Comparison of ENCODE assay signal across 8 cellular contexts in genomic region chr3:42655331-42655888, GRCh38. TPM values are rescaled to one million over a fixed set of nuclear protein-coding genes. Genes with fewer than 3 reads are reported as not detected.
DNase-seq lines count a peak whose midpoint lies in the region; ATAC-seq, FAIRE-seq and TF ChIP-seq lines count a peak whose summit lies in the region.

No MANE protein-coding gene starts in this region.

- FAIRE-seq in HepG2 (lab: Jason Lieb, UNC) = no peak

- no peak for ATAC-seq in HepG2
- no peak for ATAC-seq in right lobe of liver
- no peak for ATAC-seq in HG03108 (IDR thresholded peaks at IDR 0.05; ENCODE audit: unreplicated experiment)
- ATAC-seq in HG03095 (IDR thresholded peaks at IDR 0.05; ENCODE audit: unreplicated experiment) = no peak

- H3K4me2 ChIP-seq in HepG2 (ENCODE audit: low read depth, low read length) = peak overlapping the region; percentile 90

- no peak for TF ChIP-seq RAD21 in HepG2 (CRISPR knock-in tag; IDR thresholded peaks at IDR 0.05)

- H3K27ac ChIP-seq in HepG2 (ENCODE audit: extremely low read length, insufficient read depth, low read length) (peak overlapping the region; percentile 29), right lobe of liver (no peak overlapping the region), dorsolateral prefrontal cortex (peak overlapping the region; percentile 52 to 99 (median 96)), mucosa of rectum (ENCODE audit: low read depth in 2 of 2, low read length in 2 of 2) (peak overlapping the region; percentile 61 to 70)

- DNase-seq in HepG2 (ENCODE audit: low spot score) = no peak
- no peak for DNase-seq in right lobe of liver
- peak in 4 of 10 donors; percentile 47 to 70 (median 60) for DNase-seq in dorsolateral prefrontal cortex
- DNase-seq in NOMO-1 treated with dmso at 0.1 percent for 144 hours (lab: John Stamatoyannopoulos, UW; ENCODE audit: unreplicated experiment) = no peak
- DNase-seq in LoVo (ENCODE audit: low spot score) = no peak

- intact Hi-C loops in HepG2 (cut with micrococcal nuclease; ENCODE audit: unreplicated experiment) = no loop called here
- intact Hi-C loops in right lobe of liver (cut with DNase I) = no loop called here
- intact Hi-C loops in dorsolateral prefrontal cortex (cut with DNase I) = loop anchor here (2.0 to 5.0 kb wide), 3 partner anchors 37 to 85 kb away; no protein-coding TSS in a partner anchor

- H3K36me3 ChIP-seq in HepG2 (replicated peaks in 1 of 2; ENCODE audit: control insufficient read depth in 1 of 2, insufficient read depth in 2 of 2, low read length in 2 of 2) (no peaks in the 10 kb centered on the region), right lobe of liver (no peaks in the 10 kb centered on the region), mucosa of rectum (ENCODE audit: control insufficient read depth in 2 of 2, insufficient read depth in 2 of 2, low read length in 2 of 2) (no peaks in the 10 kb centered on the region)

- in situ Hi-C loops in HepG2 (cut with HindIII; ENCODE audit: extremely low pct_ligation_motif_present, low pct_unique_long_range_greater_than_20kb) = no loop called here

- no TSS peak for BruUV-seq in HepG2 (replicated peaks; lab: Mats Ljungman, UMichigan)

- 67% methylated on average over 1 of the region's 4 CpGs for WGBS in HepG2 (ENCODE audit: low lambda C conversion rate)
- no CpG with 5 or more reads among the region's 4 CpGs for WGBS in right lobe of liver (ENCODE audit: insufficient coverage, low coverage, low lambda C conversion rate, missing lambda C conversion rate)

- H3K27me3 ChIP-seq in HepG2 (ENCODE audit: control insufficient read depth in 1 of 2, insufficient read depth in 2 of 2, low read length in 2 of 2) (no peaks in the 10 kb centered on the region), right lobe of liver (no peaks in the 10 kb centered on the region), dorsolateral prefrontal cortex (no peaks in the 10 kb centered on the region), mucosa of rectum (ENCODE audit: control insufficient read depth in 2 of 2, insufficient read depth in 2 of 2, low read length in 2 of 2) (no peaks in the 10 kb centered on the region)

- no peak for TF ChIP-seq POLR2A in HepG2 (IDR thresholded peaks at IDR 0.05; ENCODE audit: insufficient read depth in 1 of 2, low read depth in 2 of 2, low read length in 2 of 2)
- no peak for TF ChIP-seq POLR2A in right lobe of liver (IDR thresholded peaks at IDR 0.05)

- H3K9ac ChIP-seq in HepG2 (ENCODE audit: insufficient read depth, low read depth, low read length) (peak overlapping the region; percentile 80; the same call in 1 of the 2 replicates), mucosa of rectum (ENCODE audit: low read depth in 1 of 2, low read length in 2 of 2) (peak overlapping the region; percentile 32 to 70)

- H4K20me1 ChIP-seq in HepG2 (ENCODE audit: insufficient read depth, low read length) = no peaks in the 10 kb centered on the region

- H3K79me2 ChIP-seq in HepG2 (ENCODE audit: insufficient read depth, low read length) = peaks cover 7% of the 10 kb centered on the region

- H3K4me3 ChIP-seq in HepG2 (replicated peaks in 1 of 3; ENCODE audit: insufficient read depth in 1 of 3, low read depth in 2 of 3, low read length in 3 of 3) (peak overlapping the region in 1 of 3 experiments; percentile 89; a peak in 2 of 6 replicates), right lobe of liver (peak overlapping the region in 1 of 3 donors; percentile 60), dorsolateral prefrontal cortex (peak overlapping the region; percentile 52 to 98 (median 87)), mucosa of rectum (ENCODE audit: low read length in 2 of 2) (peak overlapping the region; percentile 58 to 73)

- no peak overlapping the region for H2AFZ ChIP-seq in HepG2 (ENCODE audit: low read length)

- TF ChIP-seq CTCF in HepG2 (CRISPR knock-in tag; IDR thresholded peaks at IDR 0.05) (no peak), right lobe of liver (IDR thresholded peaks at IDR 0.05) (no peak), dorsolateral prefrontal cortex (IDR thresholded peaks at IDR 0.05 in 54 of 56, conservative IDR thresholded peaks at IDR 0.05 in 2 of 56; ENCODE audit: low read depth in 1 of 56, partially characterized antibody in 56 of 56) (no peak)

- H3K4me1 ChIP-seq in HepG2 (ENCODE audit: insufficient read depth, low read length) (peaks cover 62% of the 10 kb centered on the region), right lobe of liver (peaks cover 0 to 14% (median 3%) of the 10 kb centered on the region in 4 donors), mucosa of rectum (ENCODE audit: control insufficient read depth in 2 of 2, insufficient read depth in 2 of 2, low read length in 2 of 2) (peaks cover 14 to 32% of the 10 kb centered on the region in 2 donors)

- POLR2A ChIA-PET in HepG2 (lab: Yijun Ruan, JAX) = no interaction called here

- TF ChIP-seq EP300 in HepG2 (IDR thresholded peaks at IDR 0.05; ENCODE audit: low read depth in 2 of 2, low read length in 2 of 2) = no peak
- no peak for TF ChIP-seq EP300 in HepG2 (CRISPR knock-in tag; IDR thresholded peaks at IDR 0.05; ENCODE audit: borderline replicate concordance)

- CTCF ChIA-PET in HepG2 (lab: Yijun Ruan, JAX; ENCODE audit: low intra/inter-chr PET ratio, low total read pairs) = no interaction called here

- H3K9me3 ChIP-seq in HepG2 (ENCODE audit: low read length) (no peaks in the 10 kb centered on the region), right lobe of liver (no peaks in the 10 kb centered on the region), mucosa of rectum (ENCODE audit: control insufficient read depth in 2 of 2, low read length in 2 of 2) (no peaks in the 10 kb centered on the region)

RNA-seq across cellular contexts. Expression of gene ZBTB47, which starts 1.9 kb away (rescaled TPM):
- total RNA-seq in HepG2 (2016; rRNA removed; fragmentation: Illumina TruSeq; extraction: Trizol) = 1.4 and 3.1 TPM in 2 replicates
- 0.20 and 0.44 TPM in 2 replicates for total RNA-seq in HepG2 (2016; cell fraction: cytosol; rRNA removed; fragmentation: Illumina TruSeq; extraction: Trizol; ENCODE audit: low read depth)
- total RNA-seq in HepG2 (2016; cell fraction: insoluble cytoplasmic fraction; rRNA removed; fragmentation: Illumina TruSeq; extraction: Trizol) = 1.4 and 3.1 TPM in 2 replicates
- total RNA-seq in HepG2 (2016; cell fraction: membrane; rRNA removed; fragmentation: Illumina TruSeq; extraction: Trizol) = 1.5 and 1.6 TPM in 2 replicates
- total RNA-seq in HepG2 (2016; cell fraction: nucleus; rRNA removed; fragmentation: Illumina TruSeq; extraction: Trizol) = 2.9 and 3.4 TPM in 2 replicates
- polyA plus RNA-seq in HepG2 (2011; rRNA removed) = 1.5 and 2.4 TPM in 2 replicates
- polyA plus RNA-seq in HepG2 (2011; cell fraction: cytosol; rRNA removed) = 1.3 and 1.5 TPM in 2 replicates
- polyA plus RNA-seq in HepG2 (2011; cell fraction: nucleus; rRNA removed) = 5.0 and 5.4 TPM in 2 replicates
- polyA plus RNA-seq in HepG2 (2012) = 1.1 and 1.5 TPM in 2 replicates
- 0.19 and 0.20 TPM in 2 replicates for polyA plus RNA-seq in HepG2 (2016; cell fraction: cytosol; fragmentation: Illumina TruSeq; extraction: Trizol; ENCODE audit: low read depth)
- 1.4 and 1.5 TPM in 2 replicates for polyA plus RNA-seq in HepG2 (2016; cell fraction: insoluble cytoplasmic fraction; fragmentation: Illumina TruSeq; extraction: Trizol; ENCODE audit: low read depth)
- polyA plus RNA-seq in HepG2 (2016; cell fraction: membrane; fragmentation: Illumina TruSeq; extraction: Trizol; ENCODE audit: low read depth) = 0.82 and 1.3 TPM in 2 replicates
- 2.3 and 3.8 TPM in 2 replicates for polyA plus RNA-seq in HepG2 (2016; cell fraction: nucleus; fragmentation: Illumina TruSeq; extraction: Trizol; ENCODE audit: insufficient read depth, low read depth)
- 7.3 and 12.7 TPM in 2 replicates for polyA minus RNA-seq in HepG2 (2011; rRNA and poly(A)+ RNA removed; ENCODE audit: low replicate concordance)
- polyA minus RNA-seq in HepG2 (2011; cell fraction: cytosol; rRNA and poly(A)+ RNA removed) = 1.7 and 1.8 TPM in 2 replicates
- polyA minus RNA-seq in HepG2 (2011; cell fraction: nucleus; rRNA and poly(A)+ RNA removed) = 4.7 and 5.2 TPM in 2 replicates
- total RNA-seq in right lobe of liver = 1 to 10 TPM; 2.2 to 8.9 (median 4.9) TPM
- 100 to 1,000 TPM in 3 of 120 experiments, 10 to 100 TPM in 117; 45.2 to 122 (median 62.1) TPM for total RNA-seq in dorsolateral prefrontal cortex

RNA-seq across cellular contexts. Expression of gene KLHL40, which starts 29.9 kb away (rescaled TPM):
- not detected in 2 replicates for total RNA-seq in HepG2 (2016; rRNA removed; fragmentation: Illumina TruSeq; extraction: Trizol)
- total RNA-seq in HepG2 (2016; cell fraction: cytosol; rRNA removed; fragmentation: Illumina TruSeq; extraction: Trizol; ENCODE audit: low read depth) = not detected in 2 replicates
- not detected in 2 replicates for total RNA-seq in HepG2 (2016; cell fraction: insoluble cytoplasmic fraction; rRNA removed; fragmentation: Illumina TruSeq; extraction: Trizol)
- not detected in 2 replicates for total RNA-seq in HepG2 (2016; cell fraction: membrane; rRNA removed; fragmentation: Illumina TruSeq; extraction: Trizol)
- total RNA-seq in HepG2 (2016; cell fraction: nucleus; rRNA removed; fragmentation: Illumina TruSeq; extraction: Trizol) = not detected in 2 replicates
- not detected in 2 replicates for polyA plus RNA-seq in HepG2 (2011; rRNA removed)
- not detected in 2 replicates for polyA plus RNA-seq in HepG2 (2011; cell fraction: cytosol; rRNA removed)
- not detected in 2 replicates for polyA plus RNA-seq in HepG2 (2011; cell fraction: nucleus; rRNA removed)
- not detected in 2 replicates for polyA plus RNA-seq in HepG2 (2012)
- not detected in 2 replicates for polyA plus RNA-seq in HepG2 (2016; cell fraction: cytosol; fragmentation: Illumina TruSeq; extraction: Trizol; ENCODE audit: low read depth)
- polyA plus RNA-seq in HepG2 (2016; cell fraction: insoluble cytoplasmic fraction; fragmentation: Illumina TruSeq; extraction: Trizol; ENCODE audit: low read depth) = not detected in 2 replicates
- polyA plus RNA-seq in HepG2 (2016; cell fraction: membrane; fragmentation: Illumina TruSeq; extraction: Trizol; ENCODE audit: low read depth) = not detected in 2 replicates
- polyA plus RNA-seq in HepG2 (2016; cell fraction: nucleus; fragmentation: Illumina TruSeq; extraction: Trizol; ENCODE audit: insufficient read depth, low read depth) = not detected in 2 replicates
- 0.12 TPM in 1 of 2 replicates, not detected in the other for polyA minus RNA-seq in HepG2 (2011; rRNA and poly(A)+ RNA removed; ENCODE audit: low replicate concordance)
- not detected in 2 replicates for polyA minus RNA-seq in HepG2 (2011; cell fraction: cytosol; rRNA and poly(A)+ RNA removed)
- polyA minus RNA-seq in HepG2 (2011; cell fraction: nucleus; rRNA and poly(A)+ RNA removed) = not detected in 2 replicates
- under 1 TPM in 2 of 6 experiments, not detected in 4; 0.19 to 0.68 TPM for total RNA-seq in right lobe of liver
- under 1 TPM in 16 of 120 experiments, not detected in 104; 0.16 to 0.51 (median 0.24) TPM for total RNA-seq in dorsolateral prefrontal cortex

RNA-seq across cellular contexts. Expression of gene HHATL, which starts 47.2 kb away (rescaled TPM):
- total RNA-seq in HepG2 (2016; rRNA removed; fragmentation: Illumina TruSeq; extraction: Trizol) (not detected in 2 replicates), right lobe of liver (1 to 10 TPM in 1 of 6 experiments, under 1 TPM in 2, not detected in 3; 0.29 to 1.0 (median 0.60) TPM), dorsolateral prefrontal cortex (100 to 1,000 TPM in 90 of 120 experiments, 10 to 100 TPM in 30; 39.4 to 400 (median 145) TPM)
- not detected in 2 replicates for total RNA-seq in HepG2 (2016; cell fraction: cytosol; rRNA removed; fragmentation: Illumina TruSeq; extraction: Trizol; ENCODE audit: low read depth)
- not detected in 2 replicates for total RNA-seq in HepG2 (2016; cell fraction: insoluble cytoplasmic fraction; rRNA removed; fragmentation: Illumina TruSeq; extraction: Trizol)
- not detected in 2 replicates for total RNA-seq in HepG2 (2016; cell fraction: membrane; rRNA removed; fragmentation: Illumina TruSeq; extraction: Trizol)
- 0.62 TPM in 1 of 2 replicates, not detected in the other for total RNA-seq in HepG2 (2016; cell fraction: nucleus; rRNA removed; fragmentation: Illumina TruSeq; extraction: Trizol)
- 0.04 and 0.26 TPM in 2 replicates for polyA plus RNA-seq in HepG2 (2011; rRNA removed)
- polyA plus RNA-seq in HepG2 (2011; cell fraction: cytosol; rRNA removed) = 0.08 TPM in 2 replicates
- polyA plus RNA-seq in HepG2 (2011; cell fraction: nucleus; rRNA removed) = 0.74 and 1.2 TPM in 2 replicates
- polyA plus RNA-seq in HepG2 (2012) = not detected in 2 replicates
- polyA plus RNA-seq in HepG2 (2016; cell fraction: cytosol; fragmentation: Illumina TruSeq; extraction: Trizol; ENCODE audit: low read depth) = not detected in 2 replicates
- not detected in 2 replicates for polyA plus RNA-seq in HepG2 (2016; cell fraction: insoluble cytoplasmic fraction; fragmentation: Illumina TruSeq; extraction: Trizol; ENCODE audit: low read depth)
- polyA plus RNA-seq in HepG2 (2016; cell fraction: membrane; fragmentation: Illumina TruSeq; extraction: Trizol; ENCODE audit: low read depth) = not detected in 2 replicates
- not detected in 2 replicates for polyA plus RNA-seq in HepG2 (2016; cell fraction: nucleus; fragmentation: Illumina TruSeq; extraction: Trizol; ENCODE audit: insufficient read depth, low read depth)
- not detected in 2 replicates for polyA minus RNA-seq in HepG2 (2011; rRNA and poly(A)+ RNA removed; ENCODE audit: low replicate concordance)
- polyA minus RNA-seq in HepG2 (2011; cell fraction: cytosol; rRNA and poly(A)+ RNA removed) = not detected in 2 replicates
- 0.62 TPM in 1 of 2 replicates, not detected in the other for polyA minus RNA-seq in HepG2 (2011; cell fraction: nucleus; rRNA and poly(A)+ RNA removed)

RNA-seq across cellular contexts. Expression of gene NKTR, which starts 54.9 kb away (rescaled TPM):
- total RNA-seq in HepG2 (2016; rRNA removed; fragmentation: Illumina TruSeq; extraction: Trizol) = 24.9 and 59.6 TPM in 2 replicates
- 14.8 and 15.5 TPM in 2 replicates for total RNA-seq in HepG2 (2016; cell fraction: cytosol; rRNA removed; fragmentation: Illumina TruSeq; extraction: Trizol; ENCODE audit: low read depth)
- 23.0 and 60.3 TPM in 2 replicates for total RNA-seq in HepG2 (2016; cell fraction: insoluble cytoplasmic fraction; rRNA removed; fragmentation: Illumina TruSeq; extraction: Trizol)
- 11.2 and 12.9 TPM in 2 replicates for total RNA-seq in HepG2 (2016; cell fraction: membrane; rRNA removed; fragmentation: Illumina TruSeq; extraction: Trizol)
- total RNA-seq in HepG2 (2016; cell fraction: nucleus; rRNA removed; fragmentation: Illumina TruSeq; extraction: Trizol) = 180 and 195 TPM in 2 replicates
- 35.0 and 41.3 TPM in 2 replicates for polyA plus RNA-seq in HepG2 (2011; rRNA removed)
- polyA plus RNA-seq in HepG2 (2011; cell fraction: cytosol; rRNA removed) = 3.9 and 5.3 TPM in 2 replicates
- 102 and 127 TPM in 2 replicates for polyA plus RNA-seq in HepG2 (2011; cell fraction: nucleus; rRNA removed)
- polyA plus RNA-seq in HepG2 (2012) = 39.9 and 52.7 TPM in 2 replicates
- 0.61 and 0.64 TPM in 2 replicates for polyA plus RNA-seq in HepG2 (2016; cell fraction: cytosol; fragmentation: Illumina TruSeq; extraction: Trizol; ENCODE audit: low read depth)
- polyA plus RNA-seq in HepG2 (2016; cell fraction: insoluble cytoplasmic fraction; fragmentation: Illumina TruSeq; extraction: Trizol; ENCODE audit: low read depth) = 14.4 and 15.0 TPM in 2 replicates
- 2.1 and 2.2 TPM in 2 replicates for polyA plus RNA-seq in HepG2 (2016; cell fraction: membrane; fragmentation: Illumina TruSeq; extraction: Trizol; ENCODE audit: low read depth)
- 227 and 250 TPM in 2 replicates for polyA plus RNA-seq in HepG2 (2016; cell fraction: nucleus; fragmentation: Illumina TruSeq; extraction: Trizol; ENCODE audit: insufficient read depth, low read depth)
- 26.3 and 26.4 TPM in 2 replicates for polyA minus RNA-seq in HepG2 (2011; rRNA and poly(A)+ RNA removed; ENCODE audit: low replicate concordance)
- 7.3 and 10.2 TPM in 2 replicates for polyA minus RNA-seq in HepG2 (2011; cell fraction: cytosol; rRNA and poly(A)+ RNA removed)
- polyA minus RNA-seq in HepG2 (2011; cell fraction: nucleus; rRNA and poly(A)+ RNA removed) = 385 and 392 TPM in 2 replicates
- total RNA-seq in right lobe of liver = 10 to 100 TPM; 21.9 to 35.2 (median 28.4) TPM
- total RNA-seq in dorsolateral prefrontal cortex = 100 to 1,000 TPM in 79 of 120 experiments, 10 to 100 TPM in 41; 64.0 to 154 (median 107) TPM

Comparison
In these comparisons a context has a peak if more than half of its experiments do, and no peak if none do; other contexts are left out.
1. H3K27ac ChIP-seq: peak in HepG2 (single experiment), dorsolateral prefrontal cortex (59 of 59) and mucosa of rectum (2 of 2); none in right lobe of liver (0 of 3).
2. RNA of gene ZBTB47, which starts 1.9 kb away (total RNA-seq): 45.2 to 122 TPM in dorsolateral prefrontal cortex; 2.2 to 8.9 TPM in right lobe of liver and 0.20 to 3.4 TPM in HepG2; every median in the first group is over 4 times any median in the second.
3. RNA of gene HHATL, which starts 47.2 kb away (total RNA-seq): 39.4 to 400 TPM in dorsolateral prefrontal cortex; 0.29 to 1.0 TPM in right lobe of liver and 0.62 TPM in HepG2; every median in the first group is over 10 times any median in the second.
4. intact Hi-C loops: an anchor here in dorsolateral prefrontal cortex (2.0 to 5.0 kb wide); none called in HepG2 and right lobe of liver.